8 cellular contexts compared by ENCODE assay signal in the genomic region with DNA sequence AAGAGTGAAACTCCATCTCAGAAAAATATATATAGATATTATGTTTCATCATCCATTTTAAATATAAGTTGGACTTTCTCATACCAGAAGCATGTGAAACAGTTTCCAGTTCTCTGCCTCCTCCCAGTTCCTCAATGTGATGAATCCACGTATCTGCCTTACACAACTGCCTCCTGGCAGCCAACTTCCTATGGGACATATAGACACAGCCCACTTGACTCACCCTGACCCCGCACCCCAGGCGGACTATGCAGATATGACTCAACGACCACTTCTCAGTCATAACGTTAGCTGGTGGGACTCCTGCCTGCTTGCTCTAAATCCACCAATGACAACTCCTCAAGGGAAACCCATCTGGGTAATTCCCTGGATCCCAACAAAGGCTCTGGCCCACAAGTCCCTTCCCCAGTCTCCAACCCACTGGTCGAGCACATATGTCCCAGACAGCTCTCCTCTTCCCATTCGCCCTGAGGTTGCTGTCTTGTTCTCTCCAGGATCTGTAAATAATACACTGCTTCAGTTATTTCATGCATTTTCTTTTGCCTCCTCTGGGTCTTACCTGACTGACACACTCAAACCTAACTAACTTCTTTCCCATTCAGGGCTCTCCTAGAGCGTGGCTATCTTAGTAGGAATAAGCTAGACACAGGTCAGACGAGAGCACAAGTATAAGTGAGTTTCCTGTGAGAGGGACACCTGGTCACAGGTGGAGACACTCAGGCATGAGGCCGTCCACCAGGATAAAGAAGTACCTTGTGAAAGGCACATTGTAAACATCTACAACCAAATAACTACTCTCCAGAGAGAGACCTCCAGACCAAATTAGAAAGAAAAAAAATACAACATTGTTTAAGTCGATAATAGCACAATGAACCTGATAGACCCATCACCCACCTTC.
DNase-seq lines count a peak whose midpoint lies in the region; ATAC-seq lines count a peak whose summit lies in the region.
"Had no signal": no experiment of that assay in that cellular context is flagged by ENCODE, and none has a peak within 500 bp of the region (broad histone marks: within the 10 kb centered on the region; RNA-seq: fewer than 3 reads in every experiment).

No MANE protein-coding gene starts in this region.

- DNase-seq in M059J (ENCODE audit: low read depth) (peak; percentile 88), brain pericyte (ENCODE audit: low read depth, low spot score) (peak; percentile 73), hypothalamus (lab: John Stamatoyannopoulos, UW) (no peak), G401 (ENCODE audit: low spot score) (no peak), germinal center (ENCODE audit: low spot score) (no peak)
- peak; percentile 39 to 54 for DNase-seq in stimulated activated CD4-positive, alpha-beta T cell treated with anti-CD3 and anti-CD28 coated beads, Interleukin-2, amount 100 ng/mL, for 24 hours

- peak; percentile 43 for ATAC-seq in GM18868 (IDR thresholded peaks at IDR 0.05; ENCODE audit: unreplicated experiment)
- ATAC-seq: Panc1 had no signal

- in situ Hi-C loops in G401 (cut with HindIII; ENCODE audit: low sequenced_read_pairs), result no loop called here

Comparison
In these comparisons a context has a peak if more than half of its experiments do, and no peak if none do; other contexts are left out.
1. DNase-seq: peak in M059J (single experiment), brain pericyte (single experiment) and stimulated activated CD4-positive, alpha-beta T cell treated with anti-CD3 and anti-CD28 coated beads, Interleukin-2, amount 100 ng/mL, for 24 hours (2 of 2); none in hypothalamus (0 of 51), G401 (single experiment) and germinal center (single experiment).